Comparison of ENCODE assay signal across 1 cellular context in genomic region chr17:17955790-17956341, GRCh38. TPM values are rescaled to one million over a fixed set of nuclear protein-coding genes. Genes with fewer than 3 reads are reported as not detected.
"Had no signal": no experiment of that assay in that cellular context is flagged by ENCODE, and none has a peak within 500 bp of the region (broad histone marks: within the 10 kb centered on the region; RNA-seq: fewer than 3 reads in every experiment).

No MANE protein-coding gene starts in this region.

RNA-seq across cellular contexts. Expression of gene DRC3, which starts 16.8 kb away (rescaled TPM):
- total RNA-seq: T-helper 2 cell treated with Interferon-gamma antibody and Interleukin-4, amounts not matched to agents 100 ng/mL and 5 ng/mL, for 36 hours had no signal
